In genomic region chr12:102463659-102464249, GRCh38 we compare ENCODE assay signal across 1 cellular context.
TF ChIP-seq lines count a peak whose summit lies in the region.

No MANE protein-coding gene starts in this region.

TF ChIP-seq in IMR-90, 13 proteins besides CTCF, POLR2A, EP300 and RAD21 (continued from another document):
- TF ChIP-seq ELK1 (IDR thresholded peaks at IDR 0.05; ENCODE audit: borderline replicate concordance, low read depth, low read length): no peak
- TF ChIP-seq MXI1 (IDR thresholded peaks at IDR 0.05; ENCODE audit: borderline replicate concordance, low read depth, low read length): no peak
- TF ChIP-seq USF2 (IDR thresholded peaks at IDR 0.05; ENCODE audit: low read depth, low read length): no peak
- no peak for TF ChIP-seq RFX5 (IDR thresholded peaks at IDR 0.05; ENCODE audit: low read depth, low read length)
- TF ChIP-seq RCOR1 (IDR thresholded peaks at IDR 0.05; ENCODE audit: insufficient replicate concordance, low read length): no peak
- TF ChIP-seq BHLHE40 (IDR thresholded peaks at IDR 0.05; ENCODE audit: low read depth, low read length): no peak
- no peak for TF ChIP-seq MAFK (IDR thresholded peaks at IDR 0.05; ENCODE audit: low read depth, low read length)
- TF ChIP-seq MAZ (IDR thresholded peaks at IDR 0.05; ENCODE audit: borderline replicate concordance, low read depth, low read length): no peak
